Comparison of ENCODE assay signal across 1 cellular context in genomic region chr1:201649776-201650607, GRCh38.
TF ChIP-seq lines count a peak whose summit lies in the region.

No MANE protein-coding gene starts in this region.

TF ChIP-seq in GM23338, 12 proteins besides CTCF, POLR2A, EP300 and RAD21 (continued from another document):
- TF ChIP-seq, protein P1, sequence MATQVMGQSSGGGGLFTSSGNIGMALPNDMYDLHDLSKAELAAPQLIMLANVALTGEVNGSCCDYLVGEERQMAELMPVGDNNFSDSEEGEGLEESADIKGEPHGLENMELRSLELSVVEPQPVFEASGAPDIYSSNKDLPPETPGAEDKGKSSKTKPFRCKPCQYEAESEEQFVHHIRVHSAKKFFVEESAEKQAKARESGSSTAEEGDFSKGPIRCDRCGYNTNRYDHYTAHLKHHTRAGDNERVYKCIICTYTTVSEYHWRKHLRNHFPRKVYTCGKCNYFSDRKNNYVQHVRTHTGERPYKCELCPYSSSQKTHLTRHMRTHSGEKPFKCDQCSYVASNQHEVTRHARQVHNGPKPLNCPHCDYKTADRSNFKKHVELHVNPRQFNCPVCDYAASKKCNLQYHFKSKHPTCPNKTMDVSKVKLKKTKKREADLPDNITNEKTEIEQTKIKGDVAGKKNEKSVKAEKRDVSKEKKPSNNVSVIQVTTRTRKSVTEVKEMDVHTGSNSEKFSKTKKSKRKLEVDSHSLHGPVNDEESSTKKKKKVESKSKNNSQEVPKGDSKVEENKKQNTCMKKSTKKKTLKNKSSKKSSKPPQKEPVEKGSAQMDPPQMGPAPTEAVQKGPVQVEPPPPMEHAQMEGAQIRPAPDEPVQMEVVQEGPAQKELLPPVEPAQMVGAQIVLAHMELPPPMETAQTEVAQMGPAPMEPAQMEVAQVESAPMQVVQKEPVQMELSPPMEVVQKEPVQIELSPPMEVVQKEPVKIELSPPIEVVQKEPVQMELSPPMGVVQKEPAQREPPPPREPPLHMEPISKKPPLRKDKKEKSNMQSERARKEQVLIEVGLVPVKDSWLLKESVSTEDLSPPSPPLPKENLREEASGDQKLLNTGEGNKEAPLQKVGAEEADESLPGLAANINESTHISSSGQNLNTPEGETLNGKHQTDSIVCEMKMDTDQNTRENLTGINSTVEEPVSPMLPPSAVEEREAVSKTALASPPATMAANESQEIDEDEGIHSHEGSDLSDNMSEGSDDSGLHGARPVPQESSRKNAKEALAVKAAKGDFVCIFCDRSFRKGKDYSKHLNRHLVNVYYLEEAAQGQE (IDR thresholded peaks at IDR 0.05; ENCODE audit: unreplicated experiment) = no peak
